Comparison of ENCODE assay signal across 9 cellular contexts in the genomic region with DNA sequence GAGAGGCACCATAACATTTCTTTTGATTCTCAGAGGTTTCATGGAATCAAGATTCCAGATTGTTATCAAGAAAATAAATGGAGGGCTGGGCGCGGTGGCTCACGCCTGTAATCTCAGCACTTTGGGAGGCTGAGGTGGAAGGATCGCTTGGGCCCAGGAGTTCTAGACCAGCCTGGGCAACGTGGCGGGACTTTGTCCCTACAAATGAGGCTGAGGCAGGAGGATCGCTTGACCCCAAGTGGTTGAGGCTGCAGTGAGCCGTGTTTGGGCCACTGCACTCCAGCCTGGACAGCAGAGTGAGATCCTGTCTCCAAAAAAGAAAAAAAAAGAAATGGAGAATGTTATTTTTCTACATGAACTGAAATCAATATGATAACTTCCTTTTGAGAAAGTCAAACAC. TPM values are rescaled to one million over a fixed set of nuclear protein-coding genes. Genes with fewer than 3 reads are reported as not detected.
DNase-seq lines count a peak whose midpoint lies in the region; ATAC-seq and TF ChIP-seq lines count a peak whose summit lies in the region.
"Had no signal": no experiment of that assay in that cellular context is flagged by ENCODE, and none has a peak within 500 bp of the region (broad histone marks: within the 10 kb centered on the region; RNA-seq: fewer than 3 reads in every experiment).

No MANE protein-coding gene starts in this region.

- H3K4me3 ChIP-seq in BLaER1 treated with 17β-estradiol and CSF1 and Interleukin-3, amounts not matched to agents 10 nM and 100 nM = peak overlapping the region; percentile 76 to 92 (median 82)
- H3K4me3 ChIP-seq in MM.1S (ENCODE audit: low read length) = peak overlapping the region; percentile 86
- H3K4me3 ChIP-seq in duodenal mucosa (ENCODE audit: low read depth in 1 of 2, low read length in 2 of 2) = peak overlapping the region; percentile 88 to 98
- H3K4me3 ChIP-seq in neural cell (ENCODE audit: low read length) = peak overlapping the region; percentile 80

- TF ChIP-seq CTCF in MM.1S (IDR thresholded peaks at IDR 0.05; ENCODE audit: low read length) (no peak), neural cell (IDR thresholded peaks at IDR 0.05; ENCODE audit: poor library complexity, severe bottlenecking) (no peak)

- H3K9ac ChIP-seq in BLaER1 treated with 17β-estradiol and CSF1 and Interleukin-3, amounts not matched to agents 10 nM and 100 nM = peak overlapping the region; percentile 94 to 99 (median 98); a peak in 21 of 22 replicates
- no peak overlapping the region for H3K9ac ChIP-seq in MM.1S (ENCODE audit: low read length)
- H3K9ac ChIP-seq in duodenal mucosa (ENCODE audit: low read depth in 1 of 2, low read length in 2 of 2) = peak overlapping the region in 1 of 2 donors; percentile 91
- H3K9ac ChIP-seq in neural cell (ENCODE audit: low read length) = peak overlapping the region; percentile 94

- peak overlapping the region; percentile 91 to 99 (median 94) for H3K4me2 ChIP-seq in BLaER1 treated with 17β-estradiol and CSF1 and Interleukin-3, amounts not matched to agents 10 nM and 100 nM
- H3K4me2 ChIP-seq in MM.1S (ENCODE audit: low read depth, low read length) (peak overlapping the region; percentile 72; the same call in 1 of the 2 replicates), neural cell (ENCODE audit: low read length) (peak overlapping the region; percentile 89)

- no peak for ATAC-seq in GM18502 (IDR thresholded peaks at IDR 0.05; ENCODE audit: poor library complexity, unreplicated experiment)

- no peaks in the 10 kb centered on the region for H3F3A ChIP-seq in MM.1S (ENCODE audit: insufficient read depth, low read length)
- peaks cover 5% of the 10 kb centered on the region for H3F3A ChIP-seq in neural cell (ENCODE audit: insufficient read depth, low read length, poor library complexity, severe bottlenecking)

- H3K4me1 ChIP-seq in BLaER1 treated with 17β-estradiol and CSF1 and Interleukin-3, amounts not matched to agents 10 nM and 100 nM = peaks cover 41 to 62% (median 53%) of the 10 kb centered on the region in 10 experiments
- H3K4me1 ChIP-seq in MM.1S (ENCODE audit: low read length) (peaks cover 11% of the 10 kb centered on the region; the same call in 1 of the 2 replicates), duodenal mucosa (ENCODE audit: control insufficient read depth in 1 of 2, insufficient read depth in 2 of 2, low read length in 2 of 2) (peaks cover 30 to 34% of the 10 kb centered on the region in 2 donors)

- no peak for TF ChIP-seq EP300 in neural cell (conservative IDR thresholded peaks at IDR 0.05; ENCODE audit: poor library complexity, severe bottlenecking)

- H3K36me3 ChIP-seq in BLaER1 treated with 17β-estradiol and CSF1 and Interleukin-3, amounts not matched to agents 10 nM and 100 nM = peaks cover 24 to 44% (median 34%) of the 10 kb centered on the region in 11 experiments
- no peaks in the 10 kb centered on the region for H3K36me3 ChIP-seq in MM.1S (replicated peaks; ENCODE audit: insufficient read depth, low read length)
- peaks cover 11 to 18% of the 10 kb centered on the region in 2 donors for H3K36me3 ChIP-seq in duodenal mucosa (ENCODE audit: control insufficient read depth in 1 of 2, insufficient read depth in 2 of 2, low read length in 2 of 2)
- H3K36me3 ChIP-seq in neural cell (ENCODE audit: insufficient read depth, low read length) = peaks cover 1% of the 10 kb centered on the region

- H3K27me3 ChIP-seq in BLaER1 treated with 17β-estradiol and CSF1 and Interleukin-3, amounts not matched to agents 10 nM and 100 nM = no peaks in the 10 kb centered on the region
- H3K27me3 ChIP-seq in MM.1S (replicated peaks; ENCODE audit: insufficient read depth, low read length) (no peaks in the 10 kb centered on the region), duodenal mucosa (ENCODE audit: control insufficient read depth in 1 of 2, insufficient read depth in 2 of 2, low read length in 2 of 2) (no peaks in the 10 kb centered on the region), neural cell (ENCODE audit: insufficient read depth, low read depth, low read length) (no peaks in the 10 kb centered on the region)

- peaks cover 13 to 42% (median 23%) of the 10 kb centered on the region in 11 experiments; a peak in 18 of 22 replicates for H4K20me1 ChIP-seq in BLaER1 treated with 17β-estradiol and CSF1 and Interleukin-3, amounts not matched to agents 10 nM and 100 nM
- no peaks in the 10 kb centered on the region; the same call in 1 of the 2 replicates for H4K20me1 ChIP-seq in MM.1S (ENCODE audit: insufficient read depth, low read length)
- H4K20me1 ChIP-seq in neural cell (ENCODE audit: insufficient read depth) = no peaks in the 10 kb centered on the region

- no peak for TF ChIP-seq RAD21 in neural cell (conservative IDR thresholded peaks at IDR 0.05)

- H2AFZ ChIP-seq in MM.1S (ENCODE audit: low read length) (no peak overlapping the region), neural cell (ENCODE audit: low read depth, low read length) (no peak overlapping the region)

- H3K27ac ChIP-seq in BLaER1 treated with 17β-estradiol and CSF1 and Interleukin-3, amounts not matched to agents 10 nM and 100 nM = peak overlapping the region in 1 of 11 experiments; percentile 97; a peak in 1 of 22 replicates
- H3K27ac ChIP-seq in MM.1S (ENCODE audit: low read length) (no peak overlapping the region), duodenal mucosa (ENCODE audit: low read depth, low read length) (no peak overlapping the region), neural cell (ENCODE audit: low read length) (peak overlapping the region; percentile 93)

- H3K9me3 ChIP-seq in BLaER1 treated with 17β-estradiol and CSF1 and Interleukin-3, amounts not matched to agents 10 nM and 100 nM (replicated peaks in 1 of 11) = peaks cover 11 to 24% (median 13%) of the 10 kb centered on the region in 11 experiments
- no peaks in the 10 kb centered on the region for H3K9me3 ChIP-seq in MM.1S (replicated peaks; ENCODE audit: insufficient read depth, low read length)
- no peaks in the 10 kb centered on the region for H3K9me3 ChIP-seq in duodenal mucosa (ENCODE audit: control insufficient read depth in 1 of 2, low read length in 2 of 2)
- H3K9me3 ChIP-seq in neural cell (ENCODE audit: low read length) = no peaks in the 10 kb centered on the region

- no peaks in the 10 kb centered on the region for H3K9me2 ChIP-seq in MM.1S (replicated peaks; ENCODE audit: insufficient read depth, low read length)
- no peaks in the 10 kb centered on the region for H3K9me2 ChIP-seq in neural cell (ENCODE audit: insufficient read depth, low read length)

- DNase-seq in MM.1S = no peak
- no peak for DNase-seq in SHP77 (lab: John Stamatoyannopoulos, UW)
- no peak for DNase-seq in NCI-H2081 treated with DMSO at 0.1 percent for 48 hours (lab: John Stamatoyannopoulos, UW)
- DNase-seq in middle frontal gyrus (ENCODE audit: extremely low spot score, low spot score) = no peak
- DNase-seq: activated CD8-positive, alpha-beta memory T cell treated with anti-CD3 and anti-CD28 coated beads, Interleukin-2, amount 50 U/mL, for 4 hours had no signal

- H3K79me2 ChIP-seq in MM.1S (ENCODE audit: low read length) = peaks cover 92% of the 10 kb centered on the region
- H3K79me2 ChIP-seq in neural cell (replicated peaks; ENCODE audit: insufficient read depth, low read length) = peaks cover 88% of the 10 kb centered on the region

TF ChIP-seq in neural cell, 6 proteins besides CTCF, POLR2A, EP300 and RAD21:
- TF ChIP-seq POLR2AphosphoS5 (IDR thresholded peaks at IDR 0.05) (no peak), SMC3 (conservative IDR thresholded peaks at IDR 0.05; ENCODE audit: poor library complexity) (no peak), MXI1 (conservative IDR thresholded peaks at IDR 0.05; ENCODE audit: poor library complexity, severe bottlenecking) (no peak), TAF1 (IDR thresholded peaks at IDR 0.05; ENCODE audit: low read depth) (no peak), EZH2 (IDR thresholded peaks at IDR 0.05; ENCODE audit: borderline replicate concordance, insufficient read depth, low read length, poor library complexity, severe bottlenecking) (no peak)
- TF ChIP-seq, protein P1, sequence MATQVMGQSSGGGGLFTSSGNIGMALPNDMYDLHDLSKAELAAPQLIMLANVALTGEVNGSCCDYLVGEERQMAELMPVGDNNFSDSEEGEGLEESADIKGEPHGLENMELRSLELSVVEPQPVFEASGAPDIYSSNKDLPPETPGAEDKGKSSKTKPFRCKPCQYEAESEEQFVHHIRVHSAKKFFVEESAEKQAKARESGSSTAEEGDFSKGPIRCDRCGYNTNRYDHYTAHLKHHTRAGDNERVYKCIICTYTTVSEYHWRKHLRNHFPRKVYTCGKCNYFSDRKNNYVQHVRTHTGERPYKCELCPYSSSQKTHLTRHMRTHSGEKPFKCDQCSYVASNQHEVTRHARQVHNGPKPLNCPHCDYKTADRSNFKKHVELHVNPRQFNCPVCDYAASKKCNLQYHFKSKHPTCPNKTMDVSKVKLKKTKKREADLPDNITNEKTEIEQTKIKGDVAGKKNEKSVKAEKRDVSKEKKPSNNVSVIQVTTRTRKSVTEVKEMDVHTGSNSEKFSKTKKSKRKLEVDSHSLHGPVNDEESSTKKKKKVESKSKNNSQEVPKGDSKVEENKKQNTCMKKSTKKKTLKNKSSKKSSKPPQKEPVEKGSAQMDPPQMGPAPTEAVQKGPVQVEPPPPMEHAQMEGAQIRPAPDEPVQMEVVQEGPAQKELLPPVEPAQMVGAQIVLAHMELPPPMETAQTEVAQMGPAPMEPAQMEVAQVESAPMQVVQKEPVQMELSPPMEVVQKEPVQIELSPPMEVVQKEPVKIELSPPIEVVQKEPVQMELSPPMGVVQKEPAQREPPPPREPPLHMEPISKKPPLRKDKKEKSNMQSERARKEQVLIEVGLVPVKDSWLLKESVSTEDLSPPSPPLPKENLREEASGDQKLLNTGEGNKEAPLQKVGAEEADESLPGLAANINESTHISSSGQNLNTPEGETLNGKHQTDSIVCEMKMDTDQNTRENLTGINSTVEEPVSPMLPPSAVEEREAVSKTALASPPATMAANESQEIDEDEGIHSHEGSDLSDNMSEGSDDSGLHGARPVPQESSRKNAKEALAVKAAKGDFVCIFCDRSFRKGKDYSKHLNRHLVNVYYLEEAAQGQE (IDR thresholded peaks at IDR 0.05; ENCODE audit: borderline replicate concordance) = no peak
TF ChIP-seq in neural cell: peak in this region for 0.

RNA-seq across cellular contexts. Expression of a gene that starts 1.3 kb away (rescaled TPM):
- polyA plus RNA-seq in neural cell = 86.2 and 88.5 TPM in 2 replicates
- 167 and 168 TPM in 2 replicates for polyA minus RNA-seq in neural cell

RNA-seq across cellular contexts. Expression of a gene that starts 1.7 kb away (rescaled TPM):
- 423 and 480 TPM in 2 replicates for polyA plus RNA-seq in neural cell
- polyA minus RNA-seq in neural cell = 118 and 149 TPM in 2 replicates
